In the genomic region with DNA sequence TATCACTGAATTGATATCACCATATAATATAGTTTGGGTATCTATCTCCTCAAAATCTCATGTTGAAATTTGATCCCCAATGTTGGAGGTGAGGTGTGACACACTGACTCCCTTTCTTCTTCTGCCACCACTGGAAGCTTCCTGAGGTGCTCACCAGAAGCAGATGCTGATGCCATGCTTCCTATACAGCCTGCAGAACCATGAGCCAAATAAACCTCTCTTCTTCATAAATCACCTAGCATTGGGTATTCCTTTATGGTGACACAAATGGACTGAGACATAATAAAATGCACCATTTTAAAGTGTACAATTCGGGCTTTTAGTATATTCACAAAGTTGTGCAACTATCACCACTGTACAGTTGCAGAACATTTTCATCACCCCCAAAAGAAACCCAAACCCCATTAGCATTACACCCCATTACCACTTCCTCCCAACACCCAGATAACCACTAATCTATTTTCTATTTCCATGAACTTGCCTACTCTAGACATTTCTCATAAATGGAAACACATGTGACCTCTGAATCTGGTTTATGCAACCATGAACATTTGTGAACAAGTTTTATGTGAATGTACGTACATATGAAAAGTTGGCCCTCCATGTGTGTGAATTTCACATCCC, we compare ENCODE assay signal across 23 cellular contexts.
"Had no signal": no experiment of that assay in that cellular context is flagged by ENCODE, and none has a peak within 500 bp of the region (broad histone marks: within the 10 kb centered on the region; RNA-seq: fewer than 3 reads in every experiment).

No MANE protein-coding gene starts in this region.

- H3K4me2 ChIP-seq: neural progenitor cell, smooth muscle cell had no signal

- H3K4me1 Mint-ChIP-seq: memory B cell; nephron; neural progenitor cell; stimulated activated naive CD8-positive, alpha-beta T cell treated with anti-CD3 and anti-CD28 coated beads, Interleukin-15, amount 100 ng/mL, for 72 hours had no signal

- H3K27me3 Mint-ChIP-seq: memory B cell; stimulated activated naive CD8-positive, alpha-beta T cell treated with anti-CD3 and anti-CD28 coated beads, Interleukin-15, amount 100 ng/mL, for 72 hours had no signal

- H2AFZ ChIP-seq: neural progenitor cell had no signal

- H3K9me3 Mint-ChIP-seq: effector memory CD8-positive, alpha-beta T cell; stimulated activated naive CD8-positive, alpha-beta T cell treated with anti-CD3 and anti-CD28 coated beads, Interleukin-15, amount 100 ng/mL, for 72 hours had no signal

- H3K4me3 Mint-ChIP-seq: effector memory CD8-positive, alpha-beta T cell; memory B cell; nephron; neural progenitor cell; stimulated activated naive CD8-positive, alpha-beta T cell treated with anti-CD3 and anti-CD28 coated beads, Interleukin-15, amount 100 ng/mL, for 72 hours had no signal

- H3K27ac ChIP-seq: gastrocnemius medialis, neural progenitor cell, prostate gland, right atrium auricular region, thyroid gland, vagina had no signal

- H3K9me3 ChIP-seq: gastrocnemius medialis, prostate gland, right atrium auricular region, thyroid gland, vagina had no signal

- H3K36me3 ChIP-seq: gastrocnemius medialis, neural progenitor cell, prostate gland, right atrium auricular region, thyroid gland, vagina had no signal

- H3K36me3 Mint-ChIP-seq: memory B cell had no signal

- DNase-seq: cortex of kidney; effector memory CD8-positive, alpha-beta T cell; gastrocnemius medialis; head of caudate nucleus; kidney; stimulated activated CD4-positive, alpha-beta T cell treated with anti-CD3 and anti-CD28 coated beads, Interleukin-12 subunit alpha, Interleukin-12 subunit beta, amount 100 ng/mL, for 4 hours; stimulated activated CD4-positive, alpha-beta T cell treated with anti-CD3 and anti-CD28 coated beads, Interleukin-1b, Interleukin-23, amount 100 ng/mL, for 48 hours; stimulated activated CD4-positive, alpha-beta T cell treated with anti-CD3 and anti-CD28 coated beads, Interleukin-4, amount 100 ng/mL, for 1 hour; stimulated activated CD8-positive, alpha-beta memory T cell treated with anti-CD3 and anti-CD28 coated beads, Interleukin-4, amount 100 ng/mL, for 48 hours; stimulated activated naive CD4-positive, alpha-beta T cell; stimulated activated naive CD8-positive, alpha-beta T cell treated with anti-CD3 and anti-CD28 coated beads, Interleukin-15, amount 100 ng/mL, for 72 hours; thyroid gland; trophoblast cell had no signal

- ATAC-seq: effector memory CD8-positive, alpha-beta T cell; gastrocnemius medialis; left lobe of liver; sciatic nerve; stimulated activated naive CD8-positive, alpha-beta T cell treated with anti-CD3 and anti-CD28 coated beads, Interleukin-15, amount 100 ng/mL, for 72 hours had no signal

- H3K4me3 ChIP-seq: gastrocnemius medialis, lung, neural progenitor cell, prostate gland, right atrium auricular region, smooth muscle cell, thyroid gland, vagina had no signal

- H3K27me3 ChIP-seq: gastrocnemius medialis, neural progenitor cell, right atrium auricular region, thyroid gland, vagina had no signal

- H3K9ac ChIP-seq: neural progenitor cell had no signal

- H3K27ac Mint-ChIP-seq: effector memory CD8-positive, alpha-beta T cell; memory B cell; nephron; neural progenitor cell; stimulated activated naive CD8-positive, alpha-beta T cell treated with anti-CD3 and anti-CD28 coated beads, Interleukin-15, amount 100 ng/mL, for 72 hours had no signal

- H3K4me1 ChIP-seq: gastrocnemius medialis, prostate gland, right atrium auricular region, thyroid gland, vagina had no signal
